ENCODE assay signal across 1 cellular context in the genomic region with DNA sequence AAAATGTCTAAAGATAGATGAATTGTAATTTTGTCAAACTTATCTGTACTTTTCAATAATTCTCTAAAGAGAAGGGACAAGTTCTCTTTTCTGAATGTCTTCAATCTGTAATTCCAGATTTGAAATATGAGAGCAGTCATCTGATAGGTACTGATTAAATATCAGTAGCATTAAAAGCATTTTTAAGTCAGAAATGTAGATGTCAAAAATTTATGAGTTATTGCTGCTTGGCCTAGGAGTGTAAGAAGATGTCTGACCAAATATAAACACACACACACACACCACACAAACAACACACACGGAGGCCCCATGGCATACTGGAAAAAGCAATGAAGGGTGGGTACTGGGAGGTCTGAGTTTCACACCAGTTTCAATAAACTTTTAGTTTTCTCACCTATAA.
TF ChIP-seq lines count a peak whose summit lies in the region.

No MANE protein-coding gene starts in this region.

TF ChIP-seq in GM12878, 131 proteins besides CTCF, POLR2A, EP300 and RAD21:
- TF ChIP-seq, protein P1, sequence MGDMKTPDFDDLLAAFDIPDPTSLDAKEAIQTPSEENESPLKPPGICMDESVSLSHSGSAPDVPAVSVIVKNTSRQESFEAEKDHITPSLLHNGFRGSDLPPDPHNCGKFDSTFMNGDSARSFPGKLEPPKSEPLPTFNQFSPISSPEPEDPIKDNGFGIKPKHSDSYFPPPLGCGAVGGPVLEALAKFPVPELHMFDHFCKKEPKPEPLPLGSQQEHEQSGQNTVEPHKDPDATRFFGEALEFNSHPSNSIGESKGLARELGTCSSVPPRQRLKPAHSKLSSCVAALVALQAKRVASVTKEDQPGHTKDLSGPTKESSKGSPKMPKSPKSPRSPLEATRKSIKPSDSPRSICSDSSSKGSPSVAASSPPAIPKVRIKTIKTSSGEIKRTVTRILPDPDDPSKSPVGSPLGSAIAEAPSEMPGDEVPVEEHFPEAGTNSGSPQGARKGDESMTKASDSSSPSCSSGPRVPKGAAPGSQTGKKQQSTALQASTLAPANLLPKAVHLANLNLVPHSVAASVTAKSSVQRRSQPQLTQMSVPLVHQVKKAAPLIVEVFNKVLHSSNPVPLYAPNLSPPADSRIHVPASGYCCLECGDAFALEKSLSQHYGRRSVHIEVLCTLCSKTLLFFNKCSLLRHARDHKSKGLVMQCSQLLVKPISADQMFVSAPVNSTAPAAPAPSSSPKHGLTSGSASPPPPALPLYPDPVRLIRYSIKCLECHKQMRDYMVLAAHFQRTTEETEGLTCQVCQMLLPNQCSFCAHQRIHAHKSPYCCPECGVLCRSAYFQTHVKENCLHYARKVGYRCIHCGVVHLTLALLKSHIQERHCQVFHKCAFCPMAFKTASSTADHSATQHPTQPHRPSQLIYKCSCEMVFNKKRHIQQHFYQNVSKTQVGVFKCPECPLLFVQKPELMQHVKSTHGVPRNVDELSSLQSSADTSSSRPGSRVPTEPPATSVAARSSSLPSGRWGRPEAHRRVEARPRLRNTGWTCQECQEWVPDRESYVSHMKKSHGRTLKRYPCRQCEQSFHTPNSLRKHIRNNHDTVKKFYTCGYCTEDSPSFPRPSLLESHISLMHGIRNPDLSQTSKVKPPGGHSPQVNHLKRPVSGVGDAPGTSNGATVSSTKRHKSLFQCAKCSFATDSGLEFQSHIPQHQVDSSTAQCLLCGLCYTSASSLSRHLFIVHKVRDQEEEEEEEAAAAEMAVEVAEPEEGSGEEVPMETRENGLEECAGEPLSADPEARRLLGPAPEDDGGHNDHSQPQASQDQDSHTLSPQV (IDR thresholded peaks at IDR 0.05), result no peak
- TF ChIP-seq SUPT20H (IDR thresholded peaks at IDR 0.05; ENCODE audit: borderline replicate concordance, control insufficient read depth, low read depth, low read length) (no peak), CEBPB (IDR thresholded peaks at IDR 0.05; ENCODE audit: borderline replicate concordance in 1 of 2, low read depth in 2 of 2, low read length in 2 of 2) (no peak), PAX5 (IDR thresholded peaks at IDR 0.05; ENCODE audit: borderline replicate concordance, low read depth, low read length) (no peak), FOS (IDR thresholded peaks at IDR 0.05; ENCODE audit: borderline replicate concordance, extremely low read depth, insufficient read length) (no peak), SMARCA5 (IDR thresholded peaks at IDR 0.05) (no peak), SRF (IDR thresholded peaks at IDR 0.05; ENCODE audit: low read depth in 2 of 2, low read length in 2 of 2) (no peak), ASH2L (IDR thresholded peaks at IDR 0.05; ENCODE audit: borderline replicate concordance, low read depth) (no peak), TCF3 (IDR thresholded peaks at IDR 0.05; ENCODE audit: borderline replicate concordance, insufficient read depth, low read depth, low read length) (no peak), SIX5 (IDR thresholded peaks at IDR 0.05; ENCODE audit: low read depth, low read length, severe bottlenecking) (no peak), IKZF2 (IDR thresholded peaks at IDR 0.05) (no peak), NR2C1 (IDR thresholded peaks at IDR 0.05) (no peak), ZNF217 (IDR thresholded peaks at IDR 0.05) (no peak), MEF2B (IDR thresholded peaks at IDR 0.05; ENCODE audit: partially characterized antibody, poor library complexity, severe bottlenecking) (no peak), EGR1 (IDR thresholded peaks at IDR 0.05; ENCODE audit: borderline replicate concordance in 1 of 2, low read depth in 2 of 2, low read length in 2 of 2) (no peak), SUZ12 (IDR thresholded peaks at IDR 0.05; ENCODE audit: unreplicated experiment) (no peak), MEF2A (IDR thresholded peaks at IDR 0.05; ENCODE audit: insufficient read depth, low read depth, low read length) (no peak)
